In the genomic region with DNA sequence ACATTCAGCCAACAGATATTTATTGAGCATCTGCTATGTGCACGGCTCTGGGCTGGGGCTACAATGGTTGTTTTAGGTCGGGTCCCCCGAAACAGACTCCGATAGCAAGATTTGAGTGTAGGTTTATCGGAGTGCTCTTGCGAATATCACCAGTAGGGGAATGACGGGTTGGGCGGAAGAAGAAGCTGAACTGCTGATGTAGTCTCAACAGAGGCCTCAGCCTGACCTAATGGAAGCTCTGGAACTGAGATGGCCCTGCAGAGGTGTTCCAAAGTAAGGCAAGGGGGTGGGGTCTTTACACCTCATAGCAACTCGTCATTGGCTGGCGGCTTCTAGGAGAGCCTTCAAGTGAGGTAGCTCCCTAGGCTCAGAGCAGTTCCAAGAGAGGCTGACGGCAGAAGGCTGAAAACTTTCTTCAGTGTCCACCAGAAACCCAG, we compare ENCODE assay signal across 10 cellular contexts. TPM values are rescaled to one million over a fixed set of nuclear protein-coding genes. Genes with fewer than 3 reads are reported as not detected.
DNase-seq lines count a peak whose midpoint lies in the region; ATAC-seq and TF ChIP-seq lines count a peak whose summit lies in the region.
"Had no signal": no experiment of that assay in that cellular context is flagged by ENCODE, and none has a peak within 500 bp of the region (broad histone marks: within the 10 kb centered on the region; RNA-seq: fewer than 3 reads in every experiment).

No MANE protein-coding gene starts in this region.

- CTCF ChIA-PET in WTC11 (lab: Charles Lee), result interaction anchor here (0.6 to 3.1 kb wide), 10 partner anchors 8 to 332 kb away, joined by 3 to 19 read pairs (median 4); partner anchors contain the start of gene SRSF6

- H3K4me3 ChIP-seq in iPS DF 6.9 (ENCODE audit: low read length) (no peak overlapping the region; the same call in 1 of the 2 replicates), subcutaneous abdominal adipose tissue (ENCODE audit: low read depth in 1 of 5, low read length in 5 of 5) (peak overlapping the region in 4 of 5 donors; percentile 57 to 72 (median 64))

- H3K36me3 Mint-ChIP-seq in activated naive CD8-positive, alpha-beta T cell, result no peaks in the 10 kb centered on the region
- no peaks in the 10 kb centered on the region for H3K36me3 Mint-ChIP-seq in activated naive CD8-positive, alpha-beta T cell treated with anti-CD3 and anti-CD28 coated beads for 36 hours
- H3K36me3 Mint-ChIP-seq in WTC11, result no peaks in the 10 kb centered on the region

- H3K4me1 Mint-ChIP-seq in activated naive CD8-positive, alpha-beta T cell (ENCODE audit: low read depth), result peaks cover 6% of the 10 kb centered on the region
- peaks cover 3% of the 10 kb centered on the region for H3K4me1 Mint-ChIP-seq in activated naive CD8-positive, alpha-beta T cell treated with anti-CD3 and anti-CD28 coated beads for 36 hours
- peaks cover 8% of the 10 kb centered on the region; the same call in 1 of the 2 replicates for H3K4me1 Mint-ChIP-seq in WTC11

- no peak for DNase-seq in activated naive CD8-positive, alpha-beta T cell treated with anti-CD3 and anti-CD28 coated beads for 36 hours
- DNase-seq in WTC11 (ENCODE audit: low spot score) (peak; percentile 69), iPS DF 6.9 (ENCODE audit: low read depth, low spot score) (peak; percentile 67), NCI-H2227 (lab: John Stamatoyannopoulos, UW; ENCODE audit: unreplicated experiment) (no peak), hypothalamus (lab: John Stamatoyannopoulos, UW) (no peak)
- DNase-seq: NCI-H2081 treated with DMSO at 0.1 percent for 48 hours had no signal

- ATAC-seq in WTC11 (peak; percentile 89), GM18519 (IDR thresholded peaks at IDR 0.05; ENCODE audit: low FRiP score, unreplicated experiment) (no peak)

- 0 out of 2 replicates have a peak, but pooled peaks cover 2% of the 10 kb centered on the region for H3K4me1 ChIP-seq in iPS DF 6.9 (ENCODE audit: control insufficient read depth, insufficient read depth, low read length)
- H3K4me1 ChIP-seq in subcutaneous abdominal adipose tissue (ENCODE audit: control insufficient read depth in 5 of 5, insufficient read depth in 5 of 5, low read length in 5 of 5), result peaks cover 2 to 23% (median 20%) of the 10 kb centered on the region in 5 donors

- POLR2A ChIA-PET in WTC11 (lab: Charles Lee), result interaction anchor here (0.6 to 2.6 kb wide), 4 partner anchors 37 to 347 kb away, joined by 4 to 23 read pairs (median 6); partner anchors contain the start of gene SRSF6

- no peak for TF ChIP-seq CTCF in WTC11 (IDR thresholded peaks at IDR 0.05)

- H3K9me3 ChIP-seq in iPS DF 6.9 (ENCODE audit: control insufficient read depth, insufficient read depth, low read length) (no peaks in the 10 kb centered on the region), subcutaneous abdominal adipose tissue (ENCODE audit: control insufficient read depth in 5 of 5, low read length in 5 of 5) (no peaks in the 10 kb centered on the region)

- no peaks in the 10 kb centered on the region for H3K36me3 ChIP-seq in iPS DF 6.9 (ENCODE audit: control insufficient read depth, insufficient read depth, low read length)
- H3K36me3 ChIP-seq in subcutaneous abdominal adipose tissue (ENCODE audit: control insufficient read depth in 5 of 5, insufficient read depth in 5 of 5, low read length in 5 of 5), result no peaks in the 10 kb centered on the region

- peak overlapping the region; percentile 73 for H3K4me3 Mint-ChIP-seq in activated naive CD8-positive, alpha-beta T cell
- H3K4me3 Mint-ChIP-seq in activated naive CD8-positive, alpha-beta T cell treated with anti-CD3 and anti-CD28 coated beads for 36 hours, result no peak overlapping the region
- peak overlapping the region; percentile 68 for H3K4me3 Mint-ChIP-seq in WTC11

- H3K27me3 Mint-ChIP-seq in activated naive CD8-positive, alpha-beta T cell, result peaks cover 20% of the 10 kb centered on the region
- peaks cover 55% of the 10 kb centered on the region for H3K27me3 Mint-ChIP-seq in activated naive CD8-positive, alpha-beta T cell treated with anti-CD3 and anti-CD28 coated beads for 36 hours
- H3K27me3 Mint-ChIP-seq in WTC11 (ENCODE audit: low read depth), result peaks cover 33% of the 10 kb centered on the region

- H3K27me3 ChIP-seq in iPS DF 6.9 (ENCODE audit: control insufficient read depth, insufficient read depth, low read length) (peaks cover 8% of the 10 kb centered on the region; the same call in 1 of the 2 replicates), subcutaneous abdominal adipose tissue (ENCODE audit: control insufficient read depth in 5 of 5, insufficient read depth in 4 of 5, low read length in 5 of 5) (peaks cover 0 to 9% (median 4%) of the 10 kb centered on the region in 5 donors)

- H3K27ac Mint-ChIP-seq in activated naive CD8-positive, alpha-beta T cell, result no peak overlapping the region
- H3K27ac Mint-ChIP-seq in activated naive CD8-positive, alpha-beta T cell treated with anti-CD3 and anti-CD28 coated beads for 36 hours, result no peak overlapping the region
- H3K27ac Mint-ChIP-seq in WTC11, result peak overlapping the region; percentile 86
- H3K27ac Mint-ChIP-seq: T-helper 1 cell treated with Interleukin-12 subunit alpha and Interleukin-12 subunit beta and Interleukin-4 antibody, amounts not matched to agents 30 μg/mL and 1 μg/mL, for 36 hours had no signal

- WGBS in iPS DF 6.9 (ENCODE audit: insufficient coverage, insufficient read length), result no CpG with 5 or more reads among the region's 11 CpGs

- no peak overlapping the region for H3K9ac ChIP-seq in subcutaneous abdominal adipose tissue (ENCODE audit: low read length in 5 of 5)

- H3K9me3 Mint-ChIP-seq in activated naive CD8-positive, alpha-beta T cell (ENCODE audit: low read depth), result no peaks in the 10 kb centered on the region
- no peaks in the 10 kb centered on the region for H3K9me3 Mint-ChIP-seq in activated naive CD8-positive, alpha-beta T cell treated with anti-CD3 and anti-CD28 coated beads for 36 hours
- no peaks in the 10 kb centered on the region for H3K9me3 Mint-ChIP-seq in WTC11
- H3K9me3 Mint-ChIP-seq: T-helper 1 cell treated with Interleukin-12 subunit alpha and Interleukin-12 subunit beta and Interleukin-4 antibody, amounts not matched to agents 30 μg/mL and 1 μg/mL, for 36 hours had no signal

- H3K27ac ChIP-seq in iPS DF 6.9 (ENCODE audit: low read length) (no peak overlapping the region), subcutaneous abdominal adipose tissue (ENCODE audit: low read depth, low read length) (no peak overlapping the region)

TF ChIP-seq in WTC11, 78 proteins besides CTCF, POLR2A, EP300 and RAD21 (continues in another document):
- TF ChIP-seq PRDM15 (CRISPR knock-in tag; IDR thresholded peaks at IDR 0.05) (no peak), ZBTB21 (CRISPR knock-in tag; IDR thresholded peaks at IDR 0.05; ENCODE audit: borderline replicate concordance) (no peak), FOXJ3 (CRISPR knock-in tag; IDR thresholded peaks at IDR 0.05; ENCODE audit: borderline replicate concordance) (no peak), ETV6 (CRISPR knock-in tag; IDR thresholded peaks at IDR 0.05) (no peak), ATF3 (CRISPR knock-in tag; conservative IDR thresholded peaks at IDR 0.05) (no peak), CREB1 (CRISPR knock-in tag; IDR thresholded peaks at IDR 0.05) (no peak), SP1 (CRISPR knock-in tag; conservative IDR thresholded peaks at IDR 0.05) (0 out of 2 replicates have a peak, but pooled peaks have one; percentile 29), GABPB1 (CRISPR knock-in tag; IDR thresholded peaks at IDR 0.05) (no peak)

RNA-seq across cellular contexts. Expression of gene L3MBTL1, which starts 1.1 kb away (rescaled TPM):
- total RNA-seq in activated naive CD8-positive, alpha-beta T cell treated with anti-CD3 and anti-CD28 coated beads for 36 hours, result 1 to 10 TPM; 4.3 to 4.8 TPM
- total RNA-seq in WTC11 (2021), result 28.3 to 28.7 TPM (median 28.3 TPM) in 3 replicates

RNA-seq across cellular contexts. Expression of gene SGK2, which starts 50.2 kb away (rescaled TPM):
- total RNA-seq in activated naive CD8-positive, alpha-beta T cell treated with anti-CD3 and anti-CD28 coated beads for 36 hours, result under 1 TPM in 1 of 2 experiments, not detected in 1; 0.18 TPM
- total RNA-seq in WTC11 (2021), result 0.74 to 1.2 TPM (median 0.99 TPM) in 3 replicates

RNA-seq across cellular contexts. Expression of gene SRSF6, which starts 50.9 kb away (rescaled TPM):
- total RNA-seq in activated naive CD8-positive, alpha-beta T cell treated with anti-CD3 and anti-CD28 coated beads for 36 hours, result 100 to 1,000 TPM; 224 to 225 TPM
- 107 to 141 TPM (median 139 TPM) in 3 replicates for total RNA-seq in WTC11 (2021)

Comparison
In these comparisons a context has a peak if more than half of its experiments do, and no peak if none do; other contexts are left out.
1. DNase-seq: peak in WTC11 (single experiment) and iPS DF 6.9 (single experiment); none in activated naive CD8-positive, alpha-beta T cell treated with anti-CD3 and anti-CD28 coated beads for 36 hours (single experiment), NCI-H2227 (single experiment) and hypothalamus (0 of 51).